ENCODE assay signal across 27 cellular contexts in genomic region chr9:117800389-117800788, GRCh38.
"Had no signal": no experiment of that assay in that cellular context is flagged by ENCODE, and none has a peak within 500 bp of the region (broad histone marks: within the 10 kb centered on the region; RNA-seq: fewer than 3 reads in every experiment).

No MANE protein-coding gene starts in this region.

- H3K27ac Mint-ChIP-seq: activated CD4-positive, alpha-beta memory T cell treated with anti-CD3 and anti-CD28 coated beads for 36 hours; activated CD4-positive, alpha-beta T cell treated with anti-CD3 and anti-CD28 coated beads for 36 hours; activated CD4-positive, alpha-beta T cell treated with anti-CD3 and anti-CD28 coated beads, Interleukin-2, amount 10 ng/mL, durations not matched to agents 24 days and 14 days; activated CD8-positive, alpha-beta memory T cell treated with anti-CD3 and anti-CD28 coated beads, Interleukin-2, amount 10 ng/mL, durations not matched to agents 7 days and 5 days; activated CD8-positive, alpha-beta T cell treated with anti-CD3 and anti-CD28 coated beads, Interleukin-2, amount 10 ng/mL, durations not matched to agents 7 days and 5 days; activated naive CD4-positive, alpha-beta T cell treated with anti-CD3 and anti-CD28 coated beads, Interleukin-2, amount 50 U/mL, for 24 hours; activated naive CD8-positive, alpha-beta T cell treated with anti-CD3 and anti-CD28 coated beads, Interleukin-2, amount 10 ng/mL, durations not matched to agents 7 days and 5 days; activated T-helper 1 cell treated with anti-CD3 and anti-CD28 coated beads, Interleukin-12 subunit alpha, Interleukin-12 subunit beta, Interleukin-2, Interleukin-4 antibody, amounts not matched to agents 30 ng/mL and 10 ng/mL and 1 ng/mL, durations not matched to agents 14 hours and 24 hours and 36 hours; effector memory CD8-positive, alpha-beta T cell had no signal

- H3K9me3 Mint-ChIP-seq: activated CD4-positive, alpha-beta memory T cell treated with anti-CD3 and anti-CD28 coated beads for 36 hours; activated naive CD4-positive, alpha-beta T cell treated with anti-CD3 and anti-CD28 coated beads, Interleukin-2, amount 50 U/mL, for 24 hours; activated naive CD8-positive, alpha-beta T cell treated with anti-CD3 and anti-CD28 coated beads, Interleukin-2, amount 10 ng/mL, durations not matched to agents 7 days and 5 days; activated T-helper 1 cell treated with anti-CD3 and anti-CD28 coated beads, Interleukin-12 subunit alpha, Interleukin-12 subunit beta, Interleukin-2, Interleukin-4 antibody, amounts not matched to agents 30 ng/mL and 10 ng/mL and 1 ng/mL, durations not matched to agents 14 hours and 24 hours and 36 hours; effector memory CD8-positive, alpha-beta T cell had no signal

- DNase-seq: activated CD4-positive, alpha-beta memory T cell treated with anti-CD3 and anti-CD28 coated beads for 36 hours; activated CD4-positive, alpha-beta T cell treated with anti-CD3 and anti-CD28 coated beads for 36 hours; activated CD4-positive, alpha-beta T cell treated with anti-CD3 and anti-CD28 coated beads, Interleukin-2, amount 10 ng/mL, durations not matched to agents 24 days and 14 days; activated CD4-positive, CD25-positive, alpha-beta regulatory T cell; activated CD4-positive, CD25-positive, alpha-beta regulatory T cell treated with anti-CD3 and anti-CD28 coated beads, Interleukin-2, amount 50 U/mL, for 72 hours; activated CD8-positive, alpha-beta memory T cell treated with anti-CD3 and anti-CD28 coated beads, Interleukin-2, amount 10 ng/mL, durations not matched to agents 7 days and 5 days; activated CD8-positive, alpha-beta memory T cell treated with anti-CD3 and anti-CD28 coated beads, Interleukin-2, amount 50 U/mL, for 4 hours; activated CD8-positive, alpha-beta T cell treated with anti-CD3 and anti-CD28 coated beads, Interleukin-2, amount 10 ng/mL, durations not matched to agents 7 days and 5 days; activated gamma-delta T cell; activated naive CD4-positive, alpha-beta T cell treated with Interleukin-2 at 50 U/mL for 16 hours; activated naive CD8-positive, alpha-beta T cell treated with anti-CD3 and anti-CD28 coated beads, Interleukin-2, amount 10 ng/mL, durations not matched to agents 7 days and 5 days; activated T-cell treated with anti-CD3 and anti-CD28 coated beads, Interleukin-2, amount 50 U/mL, for 1 hour; activated T-cell treated with anti-CD3 and anti-CD28 coated beads, Interleukin-2, amount 50 U/mL, for 48 hours; amniotic stem cell; anterior cingulate cortex; body of pancreas; caudate nucleus; cortex of kidney; dermis blood vessel endothelial cell; effector CD4-positive, alpha-beta T cell; effector memory CD8-positive, alpha-beta T cell; erythroblast; foreskin keratinocyte; T-helper 2 cell had no signal

- H3K4me3 Mint-ChIP-seq: activated CD4-positive, alpha-beta memory T cell treated with anti-CD3 and anti-CD28 coated beads for 36 hours; activated CD4-positive, alpha-beta T cell treated with anti-CD3 and anti-CD28 coated beads for 36 hours; activated CD4-positive, alpha-beta T cell treated with anti-CD3 and anti-CD28 coated beads, Interleukin-2, amount 10 ng/mL, durations not matched to agents 24 days and 14 days; activated CD8-positive, alpha-beta memory T cell treated with anti-CD3 and anti-CD28 coated beads, Interleukin-2, amount 10 ng/mL, durations not matched to agents 7 days and 5 days; activated CD8-positive, alpha-beta T cell treated with anti-CD3 and anti-CD28 coated beads, Interleukin-2, amount 10 ng/mL, durations not matched to agents 7 days and 5 days; activated naive CD4-positive, alpha-beta T cell treated with anti-CD3 and anti-CD28 coated beads, Interleukin-2, amount 50 U/mL, for 24 hours; activated naive CD8-positive, alpha-beta T cell treated with anti-CD3 and anti-CD28 coated beads, Interleukin-2, amount 10 ng/mL, durations not matched to agents 7 days and 5 days; activated T-helper 1 cell treated with anti-CD3 and anti-CD28 coated beads, Interleukin-12 subunit alpha, Interleukin-12 subunit beta, Interleukin-2, Interleukin-4 antibody, amounts not matched to agents 30 ng/mL and 10 ng/mL and 1 ng/mL, durations not matched to agents 14 hours and 24 hours and 36 hours; effector memory CD8-positive, alpha-beta T cell had no signal

- H3K36me3 Mint-ChIP-seq: activated CD4-positive, alpha-beta memory T cell treated with anti-CD3 and anti-CD28 coated beads for 36 hours; activated CD8-positive, alpha-beta memory T cell treated with anti-CD3 and anti-CD28 coated beads, Interleukin-2, amount 10 ng/mL, durations not matched to agents 7 days and 5 days; activated naive CD4-positive, alpha-beta T cell treated with anti-CD3 and anti-CD28 coated beads, Interleukin-2, amount 50 U/mL, for 24 hours; activated naive CD8-positive, alpha-beta T cell treated with anti-CD3 and anti-CD28 coated beads, Interleukin-2, amount 10 ng/mL, durations not matched to agents 7 days and 5 days had no signal

- H3K4me1 Mint-ChIP-seq: activated CD4-positive, alpha-beta T cell treated with anti-CD3 and anti-CD28 coated beads for 36 hours; activated CD4-positive, alpha-beta T cell treated with anti-CD3 and anti-CD28 coated beads, Interleukin-2, amount 10 ng/mL, durations not matched to agents 24 days and 14 days; activated CD8-positive, alpha-beta memory T cell treated with anti-CD3 and anti-CD28 coated beads, Interleukin-2, amount 10 ng/mL, durations not matched to agents 7 days and 5 days; activated naive CD4-positive, alpha-beta T cell treated with anti-CD3 and anti-CD28 coated beads, Interleukin-2, amount 50 U/mL, for 24 hours; activated naive CD8-positive, alpha-beta T cell treated with anti-CD3 and anti-CD28 coated beads, Interleukin-2, amount 10 ng/mL, durations not matched to agents 7 days and 5 days had no signal

- ATAC-seq: activated CD4-positive, alpha-beta T cell treated with anti-CD3 and anti-CD28 coated beads for 36 hours; activated CD8-positive, alpha-beta memory T cell treated with anti-CD3 and anti-CD28 coated beads, Interleukin-2, amount 10 ng/mL, durations not matched to agents 7 days and 5 days; activated CD8-positive, alpha-beta T cell treated with anti-CD3 and anti-CD28 coated beads, Interleukin-2, amount 10 ng/mL, durations not matched to agents 7 days and 5 days; body of pancreas; effector memory CD8-positive, alpha-beta T cell; foreskin keratinocyte; gastroesophageal sphincter had no signal
